ENCODE assay signal across 9 cellular contexts in the genomic region with DNA sequence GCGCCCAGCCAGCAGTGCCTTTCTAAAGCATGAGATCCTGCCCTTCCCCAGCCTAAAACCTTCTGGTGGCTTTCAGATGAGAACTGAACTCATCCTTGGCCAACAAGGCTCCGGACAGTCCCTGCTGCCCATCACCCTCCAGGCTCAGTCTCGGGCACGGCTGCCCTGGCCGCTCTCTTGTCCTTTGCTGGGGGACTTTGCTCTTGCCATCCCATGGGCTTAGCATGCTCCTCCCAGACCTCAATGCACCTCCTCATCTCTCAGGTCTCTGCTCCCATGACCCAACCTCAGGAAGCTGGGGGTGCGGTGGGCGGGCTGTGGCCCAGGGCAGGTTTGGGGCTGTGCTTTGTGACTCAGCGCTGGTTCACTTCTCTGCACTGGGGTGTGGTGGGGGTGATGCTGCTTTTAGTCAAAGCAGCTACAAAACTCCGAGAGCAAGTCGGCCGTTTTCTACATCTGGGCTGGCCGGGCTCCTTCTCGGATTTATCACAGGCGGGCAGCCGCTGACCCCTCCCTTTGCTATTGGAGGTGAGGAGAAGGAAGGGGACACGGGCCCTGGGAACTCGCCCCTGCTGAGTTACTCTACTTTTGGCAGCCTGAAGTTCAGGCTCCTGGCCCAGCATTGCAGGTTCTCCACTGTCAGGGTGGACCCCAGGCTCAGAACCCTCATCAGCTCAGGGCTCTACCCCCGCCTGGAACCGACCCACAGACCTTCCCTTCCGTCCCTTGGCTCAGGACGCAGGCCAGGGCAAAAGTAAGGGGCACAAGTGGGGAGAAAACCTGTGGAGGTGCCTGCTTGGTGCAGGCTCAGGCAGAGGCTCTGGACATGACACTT.
DNase-seq lines count a peak whose midpoint lies in the region; ATAC-seq and TF ChIP-seq lines count a peak whose summit lies in the region.
"Had no signal": no experiment of that assay in that cellular context is flagged by ENCODE, and none has a peak within 500 bp of the region (broad histone marks: within the 10 kb centered on the region; RNA-seq: fewer than 3 reads in every experiment).

No MANE protein-coding gene starts in this region.

- H3K27me3 ChIP-seq in effector memory CD4-positive, alpha-beta T cell (replicated peaks; ENCODE audit: control insufficient read depth, insufficient read depth, low read length, poor library complexity, severe bottlenecking) = no peaks in the 10 kb centered on the region

- POLR2A ChIA-PET in WTC11 (lab: Charles Lee) = no interaction called here

- peak; percentile 89 for DNase-seq in AG20443 (ENCODE audit: low spot score)
- DNase-seq in activated CD4-positive, CD25-positive, alpha-beta regulatory T cell treated with anti-CD3 and anti-CD28 coated beads, Interleukin-2, amount 50 U/mL, for 72 hours = peak; percentile 68
- peak; percentile 63 to 80 (median 70) for DNase-seq in effector memory CD4-positive, alpha-beta T cell
- DNase-seq in stimulated activated CD4-positive, alpha-beta T cell treated with anti-CD3 and anti-CD28 coated beads, TNF-alpha, amount 100 ng/mL, for 24 hours (ENCODE audit: low read depth in 3 of 3) = peak; percentile 74 to 91 (median 79)
- DNase-seq in WTC11 (ENCODE audit: low spot score) = no peak
- no peak for DNase-seq in hypothalamus (lab: John Stamatoyannopoulos, UW)
- DNase-seq: heart right ventricle had no signal

- peak overlapping the region; percentile 64 for H3K27ac ChIP-seq in effector memory CD4-positive, alpha-beta T cell (ENCODE audit: insufficient read depth, low read length, poor library complexity, severe bottlenecking)

- no peaks in the 10 kb centered on the region for H3K9me3 Mint-ChIP-seq in WTC11

- peaks cover 35% of the 10 kb centered on the region for H3K4me1 ChIP-seq in effector memory CD4-positive, alpha-beta T cell (ENCODE audit: control insufficient read depth, insufficient read depth, low read length, poor library complexity, severe bottlenecking)

- TF ChIP-seq CTCF in WTC11 (IDR thresholded peaks at IDR 0.05) = no peak

- ATAC-seq in HG02852 (IDR thresholded peaks at IDR 0.05; ENCODE audit: unreplicated experiment) (peak; percentile 42), HG02642 (IDR thresholded peaks at IDR 0.05; ENCODE audit: poor library complexity, unreplicated experiment) (no peak), WTC11 (no peak)

- H3K4me3 Mint-ChIP-seq in WTC11 = no peak overlapping the region

- H3K4me3 ChIP-seq in effector memory CD4-positive, alpha-beta T cell (ENCODE audit: insufficient read depth, low read depth, low read length, poor library complexity, severe bottlenecking) = peak overlapping the region; percentile 16

- H3K27me3 Mint-ChIP-seq in WTC11 (ENCODE audit: low read depth) = no peaks in the 10 kb centered on the region; the same call in 1 of the 2 replicates

- CTCF ChIA-PET in WTC11 (lab: Charles Lee) = interaction anchor here (0.7 to 1.1 kb wide), 2 partner anchors 15 to 62 kb away, joined by 3 to 5 read pairs; no protein-coding TSS in a partner anchor

- peaks cover 22% of the 10 kb centered on the region for H3K4me1 Mint-ChIP-seq in WTC11

- H3K9me3 ChIP-seq in effector memory CD4-positive, alpha-beta T cell (ENCODE audit: control insufficient read depth, low read length) = no peaks in the 10 kb centered on the region

- H3K36me3 ChIP-seq in effector memory CD4-positive, alpha-beta T cell (ENCODE audit: control insufficient read depth, insufficient read depth, low read length) = no peaks in the 10 kb centered on the region
- H3K36me3 ChIP-seq: heart right ventricle had no signal

- H3K36me3 Mint-ChIP-seq in WTC11 = no peaks in the 10 kb centered on the region

- no peak overlapping the region for H3K27ac Mint-ChIP-seq in WTC11

TF ChIP-seq in WTC11, 78 proteins besides CTCF, POLR2A, EP300 and RAD21:
- no peak for TF ChIP-seq CBFB (CRISPR knock-in tag; IDR thresholded peaks at IDR 0.05; ENCODE audit: low read depth)
- no peak for TF ChIP-seq ZMAT4 (CRISPR knock-in tag; IDR thresholded peaks at IDR 0.05)
- TF ChIP-seq ZNF281 (CRISPR knock-in tag; IDR thresholded peaks at IDR 0.05) = no peak
- no peak for TF ChIP-seq STAT6 (CRISPR knock-in tag; conservative IDR thresholded peaks at IDR 0.05; ENCODE audit: low read depth)
- no peak for TF ChIP-seq ZNF396 (CRISPR knock-in tag; IDR thresholded peaks at IDR 0.05; ENCODE audit: borderline replicate concordance)
- TF ChIP-seq, protein P1, sequence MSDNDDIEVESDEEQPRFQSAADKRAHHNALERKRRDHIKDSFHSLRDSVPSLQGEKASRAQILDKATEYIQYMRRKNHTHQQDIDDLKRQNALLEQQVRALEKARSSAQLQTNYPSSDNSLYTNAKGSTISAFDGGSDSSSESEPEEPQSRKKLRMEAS (CRISPR knock-in tag; IDR thresholded peaks at IDR 0.05) = no peak

Comparison
In these comparisons a context has a peak if more than half of its experiments do, and no peak if none do; other contexts are left out.
1. DNase-seq: peak in AG20443 (single experiment), activated CD4-positive, CD25-positive, alpha-beta regulatory T cell treated with anti-CD3 and anti-CD28 coated beads, Interleukin-2, amount 50 U/mL, for 72 hours (single experiment), effector memory CD4-positive, alpha-beta T cell (3 of 3) and stimulated activated CD4-positive, alpha-beta T cell treated with anti-CD3 and anti-CD28 coated beads, TNF-alpha, amount 100 ng/mL, for 24 hours (3 of 3); none in WTC11 (single experiment) and hypothalamus (0 of 51).